1 cellular context compared by ENCODE assay signal in the genomic region with DNA sequence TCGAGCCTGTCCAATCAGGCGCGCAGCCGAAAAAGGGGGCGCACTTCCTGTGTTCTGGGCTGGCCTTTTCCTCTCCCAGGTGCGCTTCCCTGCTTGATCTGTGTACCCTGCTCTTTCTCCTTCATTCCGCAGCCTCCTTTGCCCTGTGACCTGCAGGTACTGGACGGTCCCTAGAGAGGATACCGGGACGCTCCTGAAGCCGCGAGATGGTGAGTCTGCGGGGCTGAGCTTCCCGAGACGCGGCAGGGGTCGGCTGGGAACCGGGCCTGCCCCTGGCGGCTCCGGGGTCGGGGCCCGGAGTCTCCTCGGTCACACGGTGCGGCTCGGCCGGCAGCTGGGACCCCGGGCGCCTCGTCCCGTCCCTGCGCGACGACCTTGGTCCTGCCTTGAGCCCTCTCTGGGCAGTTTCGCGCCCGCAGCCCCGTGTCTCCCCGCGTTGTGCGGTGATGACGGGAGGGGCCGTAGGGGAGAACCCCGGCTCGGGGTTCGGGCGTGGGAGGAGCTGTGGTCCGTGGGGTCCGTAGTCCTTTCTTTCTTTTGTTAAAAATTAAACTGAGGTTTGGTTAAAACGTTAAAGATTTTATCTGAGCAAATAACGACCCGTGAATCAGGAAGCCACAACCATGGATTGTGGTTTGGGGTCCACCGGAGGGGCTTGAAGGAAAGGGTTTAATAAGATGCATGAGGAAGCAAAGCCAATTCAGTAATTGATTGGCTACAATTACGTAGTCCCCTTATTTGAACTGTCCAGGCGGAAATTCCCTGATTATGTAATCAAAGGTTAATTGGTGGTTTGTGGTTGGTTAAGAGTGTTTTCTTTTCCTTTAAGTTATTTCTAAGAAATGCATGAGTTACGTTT.
A peak's percentile ranks its signal among the peaks of the same experiment; 100 is the strongest.
TF ChIP-seq lines count a peak whose summit lies in the region.

No MANE protein-coding gene starts in this region.

TF ChIP-seq in HepG2, 621 proteins besides CTCF, POLR2A, EP300 and RAD21 (continued from another document and continues in another):
- TF ChIP-seq, protein P1, sequence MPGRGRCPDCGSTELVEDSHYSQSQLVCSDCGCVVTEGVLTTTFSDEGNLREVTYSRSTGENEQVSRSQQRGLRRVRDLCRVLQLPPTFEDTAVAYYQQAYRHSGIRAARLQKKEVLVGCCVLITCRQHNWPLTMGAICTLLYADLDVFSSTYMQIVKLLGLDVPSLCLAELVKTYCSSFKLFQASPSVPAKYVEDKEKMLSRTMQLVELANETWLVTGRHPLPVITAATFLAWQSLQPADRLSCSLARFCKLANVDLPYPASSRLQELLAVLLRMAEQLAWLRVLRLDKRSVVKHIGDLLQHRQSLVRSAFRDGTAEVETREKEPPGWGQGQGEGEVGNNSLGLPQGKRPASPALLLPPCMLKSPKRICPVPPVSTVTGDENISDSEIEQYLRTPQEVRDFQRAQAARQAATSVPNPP (CRISPR knock-in tag; IDR thresholded peaks at IDR 0.05): 0 out of 2 replicates have a peak, but pooled peaks have one; percentile 34
- TF ChIP-seq SOX6 (IDR thresholded peaks at IDR 0.05): no peak
- peak; percentile 87 for TF ChIP-seq SOX6 (CRISPR knock-in tag; IDR thresholded peaks at IDR 0.05)
- TF ChIP-seq ZNF343 (CRISPR knock-in tag; IDR thresholded peaks at IDR 0.05): peak; percentile 84; the same call in 1 of the 2 replicates
- TF ChIP-seq, protein P2, sequence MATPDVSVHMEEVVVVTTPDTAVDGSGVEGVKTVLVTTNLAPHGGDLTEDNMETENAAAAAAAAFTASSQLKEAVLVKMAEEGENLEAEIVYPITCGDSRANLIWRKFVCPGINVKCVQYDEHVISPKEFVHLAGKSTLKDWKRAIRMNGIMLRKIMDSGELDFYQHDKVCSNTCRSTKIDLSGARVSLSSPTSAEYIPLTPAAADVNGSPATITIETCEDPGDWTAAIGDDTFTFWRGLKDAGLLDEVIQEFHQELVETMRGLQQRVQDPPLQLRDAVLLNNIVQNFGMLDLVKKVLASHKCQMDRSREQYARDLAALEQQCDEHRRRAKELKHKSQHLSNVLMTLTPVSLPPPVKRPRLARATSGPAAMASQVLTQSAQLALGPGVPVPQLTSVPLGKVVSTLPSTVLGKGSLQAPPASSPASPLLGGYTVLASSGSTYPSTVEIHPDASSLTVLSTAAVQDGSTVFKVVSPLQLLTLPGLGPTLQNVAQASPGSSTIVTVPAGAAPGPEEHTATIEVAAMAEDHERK (CRISPR knock-in tag; IDR thresholded peaks at IDR 0.05; ENCODE audit: low read depth): no peak; the same call in 1 of the 2 replicates
- TF ChIP-seq, protein P3, sequence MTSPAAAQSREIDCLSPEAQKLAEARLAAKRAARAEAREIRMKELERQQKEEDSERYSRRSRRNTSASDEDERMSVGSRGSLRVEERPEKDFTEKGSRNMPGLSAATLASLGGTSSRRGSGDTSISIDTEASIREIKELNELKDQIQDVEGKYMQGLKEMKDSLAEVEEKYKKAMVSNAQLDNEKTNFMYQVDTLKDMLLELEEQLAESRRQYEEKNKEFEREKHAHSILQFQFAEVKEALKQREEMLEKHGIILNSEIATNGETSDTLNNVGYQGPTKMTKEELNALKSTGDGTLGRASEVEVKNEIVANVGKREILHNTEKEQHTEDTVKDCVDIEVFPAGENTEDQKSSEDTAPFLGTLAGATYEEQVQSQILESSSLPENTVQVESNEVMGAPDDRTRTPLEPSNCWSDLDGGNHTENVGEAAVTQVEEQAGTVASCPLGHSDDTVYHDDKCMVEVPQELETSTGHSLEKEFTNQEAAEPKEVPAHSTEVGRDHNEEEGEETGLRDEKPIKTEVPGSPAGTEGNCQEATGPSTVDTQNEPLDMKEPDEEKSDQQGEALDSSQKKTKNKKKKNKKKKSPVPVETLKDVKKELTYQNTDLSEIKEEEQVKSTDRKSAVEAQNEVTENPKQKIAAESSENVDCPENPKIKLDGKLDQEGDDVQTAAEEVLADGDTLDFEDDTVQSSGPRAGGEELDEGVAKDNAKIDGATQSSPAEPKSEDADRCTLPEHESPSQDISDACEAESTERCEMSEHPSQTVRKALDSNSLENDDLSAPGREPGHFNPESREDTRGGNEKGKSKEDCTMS (CRISPR knock-in tag; conservative IDR thresholded peaks at IDR 0.05): 0 out of 2 replicates have a peak, but pooled peaks have one; percentile 39
- no peak; the same call in 1 of the 2 replicates for TF ChIP-seq ESRRA (CRISPR knock-in tag; IDR thresholded peaks at IDR 0.05; ENCODE audit: low read depth)
- peak; percentile 46; the same call in 1 of the 2 replicates for TF ChIP-seq ZNF12 (CRISPR knock-in tag; IDR thresholded peaks at IDR 0.05)
- 0 out of 2 replicates have a peak, but pooled peaks have one; percentile 22 for TF ChIP-seq HOXA5 (CRISPR knock-in tag; IDR thresholded peaks at IDR 0.05)
- peak; percentile 85; the same call in 1 of the 2 replicates for TF ChIP-seq MTA1 (CRISPR knock-in tag; IDR thresholded peaks at IDR 0.05; ENCODE audit: borderline replicate concordance)
- TF ChIP-seq ZBTB7B (CRISPR knock-in tag; IDR thresholded peaks at IDR 0.05): peak; percentile 88
- TF ChIP-seq, protein P4, sequence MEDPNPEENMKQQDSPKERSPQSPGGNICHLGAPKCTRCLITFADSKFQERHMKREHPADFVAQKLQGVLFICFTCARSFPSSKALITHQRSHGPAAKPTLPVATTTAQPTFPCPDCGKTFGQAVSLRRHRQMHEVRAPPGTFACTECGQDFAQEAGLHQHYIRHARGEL (CRISPR knock-in tag; IDR thresholded peaks at IDR 0.05): peak; percentile 65; the same call in 1 of the 2 replicates
- peak; percentile 91 for TF ChIP-seq TBX2 (CRISPR knock-in tag; IDR thresholded peaks at IDR 0.05; ENCODE audit: borderline replicate concordance)
- peak; percentile 72; the same call in 1 of the 2 replicates for TF ChIP-seq ZNF331 (CRISPR knock-in tag; IDR thresholded peaks at IDR 0.05)
- TF ChIP-seq ADNP (CRISPR knock-in tag; IDR thresholded peaks at IDR 0.05): no peak
- TF ChIP-seq YEATS2 (CRISPR knock-in tag; IDR thresholded peaks at IDR 0.05; ENCODE audit: borderline replicate concordance): peak; percentile 72; the same call in 1 of the 2 replicates
- 0 out of 2 replicates have a peak, but pooled peaks have one; percentile 60 for TF ChIP-seq CENPT (CRISPR knock-in tag; IDR thresholded peaks at IDR 0.05; ENCODE audit: low read depth)
- peak; percentile 57 for TF ChIP-seq NR2F6 (IDR thresholded peaks at IDR 0.05)
- TF ChIP-seq NR2F6 (CRISPR knock-in tag; IDR thresholded peaks at IDR 0.05): peak; percentile 61
- TF ChIP-seq ZMYM2 (CRISPR knock-in tag; IDR thresholded peaks at IDR 0.05): no peak
- TF ChIP-seq GATAD2A (CRISPR knock-in tag; IDR thresholded peaks at IDR 0.05): peak; percentile 59
- TF ChIP-seq ZNF724P (CRISPR knock-in tag; IDR thresholded peaks at IDR 0.05; ENCODE audit: borderline replicate concordance): peak; percentile 93
- no peak for TF ChIP-seq ZNF260 (CRISPR knock-in tag; IDR thresholded peaks at IDR 0.05; ENCODE audit: borderline replicate concordance, low read depth)
- TF ChIP-seq, protein P5, sequence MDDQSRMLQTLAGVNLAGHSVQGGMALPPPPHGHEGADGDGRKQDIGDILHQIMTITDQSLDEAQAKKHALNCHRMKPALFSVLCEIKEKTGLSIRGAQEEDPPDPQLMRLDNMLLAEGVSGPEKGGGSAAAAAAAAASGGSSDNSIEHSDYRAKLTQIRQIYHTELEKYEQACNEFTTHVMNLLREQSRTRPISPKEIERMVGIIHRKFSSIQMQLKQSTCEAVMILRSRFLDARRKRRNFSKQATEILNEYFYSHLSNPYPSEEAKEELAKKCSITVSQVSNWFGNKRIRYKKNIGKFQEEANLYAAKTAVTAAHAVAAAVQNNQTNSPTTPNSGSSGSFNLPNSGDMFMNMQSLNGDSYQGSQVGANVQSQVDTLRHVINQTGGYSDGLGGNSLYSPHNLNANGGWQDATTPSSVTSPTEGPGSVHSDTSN (CRISPR knock-in tag; IDR thresholded peaks at IDR 0.05; ENCODE audit: borderline replicate concordance): peak; percentile 40; the same call in 1 of the 2 replicates
- TF ChIP-seq ZNF367 (CRISPR knock-in tag; IDR thresholded peaks at IDR 0.05; ENCODE audit: borderline replicate concordance): no peak
- TF ChIP-seq ARNTL (CRISPR knock-in tag; IDR thresholded peaks at IDR 0.05): peak; percentile 55; the same call in 1 of the 2 replicates
- TF ChIP-seq, protein P6, sequence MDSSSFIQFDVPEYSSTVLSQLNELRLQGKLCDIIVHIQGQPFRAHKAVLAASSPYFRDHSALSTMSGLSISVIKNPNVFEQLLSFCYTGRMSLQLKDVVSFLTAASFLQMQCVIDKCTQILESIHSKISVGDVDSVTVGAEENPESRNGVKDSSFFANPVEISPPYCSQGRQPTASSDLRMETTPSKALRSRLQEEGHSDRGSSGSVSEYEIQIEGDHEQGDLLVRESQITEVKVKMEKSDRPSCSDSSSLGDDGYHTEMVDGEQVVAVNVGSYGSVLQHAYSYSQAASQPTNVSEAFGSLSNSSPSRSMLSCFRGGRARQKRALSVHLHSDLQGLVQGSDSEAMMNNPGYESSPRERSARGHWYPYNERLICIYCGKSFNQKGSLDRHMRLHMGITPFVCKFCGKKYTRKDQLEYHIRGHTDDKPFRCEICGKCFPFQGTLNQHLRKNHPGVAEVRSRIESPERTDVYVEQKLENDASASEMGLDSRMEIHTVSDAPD (CRISPR knock-in tag; IDR thresholded peaks at IDR 0.05): peak; percentile 78
- TF ChIP-seq, protein P7, sequence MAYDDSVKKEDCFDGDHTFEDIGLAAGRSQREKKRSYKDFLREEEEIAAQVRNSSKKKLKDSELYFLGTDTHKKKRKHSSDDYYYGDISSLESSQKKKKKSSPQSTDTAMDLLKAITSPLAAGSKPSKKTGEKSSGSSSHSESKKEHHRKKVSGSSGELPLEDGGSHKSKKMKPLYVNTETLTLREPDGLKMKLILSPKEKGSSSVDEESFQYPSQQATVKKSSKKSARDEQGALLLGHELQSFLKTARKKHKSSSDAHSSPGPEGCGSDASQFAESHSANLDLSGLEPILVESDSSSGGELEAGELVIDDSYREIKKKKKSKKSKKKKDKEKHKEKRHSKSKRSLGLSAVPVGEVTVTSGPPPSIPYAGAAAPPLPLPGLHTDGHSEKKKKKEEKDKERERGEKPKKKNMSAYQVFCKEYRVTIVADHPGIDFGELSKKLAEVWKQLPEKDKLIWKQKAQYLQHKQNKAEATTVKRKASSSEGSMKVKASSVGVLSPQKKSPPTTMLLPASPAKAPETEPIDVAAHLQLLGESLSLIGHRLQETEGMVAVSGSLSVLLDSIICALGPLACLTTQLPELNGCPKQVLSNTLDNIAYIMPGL (CRISPR knock-in tag; IDR thresholded peaks at IDR 0.05; ENCODE audit: borderline replicate concordance in 1 of 2, low read depth in 1 of 2): peak; percentile 66 to 94; a peak in 3 of 4 replicates
- TF ChIP-seq, protein P8, sequence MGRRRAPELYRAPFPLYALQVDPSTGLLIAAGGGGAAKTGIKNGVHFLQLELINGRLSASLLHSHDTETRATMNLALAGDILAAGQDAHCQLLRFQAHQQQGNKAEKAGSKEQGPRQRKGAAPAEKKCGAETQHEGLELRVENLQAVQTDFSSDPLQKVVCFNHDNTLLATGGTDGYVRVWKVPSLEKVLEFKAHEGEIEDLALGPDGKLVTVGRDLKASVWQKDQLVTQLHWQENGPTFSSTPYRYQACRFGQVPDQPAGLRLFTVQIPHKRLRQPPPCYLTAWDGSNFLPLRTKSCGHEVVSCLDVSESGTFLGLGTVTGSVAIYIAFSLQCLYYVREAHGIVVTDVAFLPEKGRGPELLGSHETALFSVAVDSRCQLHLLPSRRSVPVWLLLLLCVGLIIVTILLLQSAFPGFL (CRISPR knock-in tag; IDR thresholded peaks at IDR 0.05): no peak
- TF ChIP-seq, protein P9, sequence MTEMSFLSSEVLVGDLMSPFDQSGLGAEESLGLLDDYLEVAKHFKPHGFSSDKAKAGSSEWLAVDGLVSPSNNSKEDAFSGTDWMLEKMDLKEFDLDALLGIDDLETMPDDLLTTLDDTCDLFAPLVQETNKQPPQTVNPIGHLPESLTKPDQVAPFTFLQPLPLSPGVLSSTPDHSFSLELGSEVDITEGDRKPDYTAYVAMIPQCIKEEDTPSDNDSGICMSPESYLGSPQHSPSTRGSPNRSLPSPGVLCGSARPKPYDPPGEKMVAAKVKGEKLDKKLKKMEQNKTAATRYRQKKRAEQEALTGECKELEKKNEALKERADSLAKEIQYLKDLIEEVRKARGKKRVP (CRISPR knock-in tag; IDR thresholded peaks at IDR 0.05): peak in 1 of 2 experiments; percentile 31; a peak in 1 of 4 replicates
- peak; percentile 61; the same call in 1 of the 2 replicates for TF ChIP-seq NFE2L1 (CRISPR knock-in tag; IDR thresholded peaks at IDR 0.05; ENCODE audit: borderline replicate concordance)
- TF ChIP-seq HNRNPUL1 (IDR thresholded peaks at IDR 0.05; ENCODE audit: low read depth, low read length): no peak
- peak; percentile 36; the same call in 1 of the 2 replicates for TF ChIP-seq KLF9 (CRISPR knock-in tag; IDR thresholded peaks at IDR 0.05; ENCODE audit: low read depth)
- no peak for TF ChIP-seq THYN1 (CRISPR knock-in tag; IDR thresholded peaks at IDR 0.05; ENCODE audit: borderline replicate concordance, low read depth)
- TF ChIP-seq ZFX (CRISPR knock-in tag; IDR thresholded peaks at IDR 0.05; ENCODE audit: low read depth): peak; percentile 94
- TF ChIP-seq MTA3 (CRISPR knock-in tag; IDR thresholded peaks at IDR 0.05): no peak
- TF ChIP-seq, protein P10, sequence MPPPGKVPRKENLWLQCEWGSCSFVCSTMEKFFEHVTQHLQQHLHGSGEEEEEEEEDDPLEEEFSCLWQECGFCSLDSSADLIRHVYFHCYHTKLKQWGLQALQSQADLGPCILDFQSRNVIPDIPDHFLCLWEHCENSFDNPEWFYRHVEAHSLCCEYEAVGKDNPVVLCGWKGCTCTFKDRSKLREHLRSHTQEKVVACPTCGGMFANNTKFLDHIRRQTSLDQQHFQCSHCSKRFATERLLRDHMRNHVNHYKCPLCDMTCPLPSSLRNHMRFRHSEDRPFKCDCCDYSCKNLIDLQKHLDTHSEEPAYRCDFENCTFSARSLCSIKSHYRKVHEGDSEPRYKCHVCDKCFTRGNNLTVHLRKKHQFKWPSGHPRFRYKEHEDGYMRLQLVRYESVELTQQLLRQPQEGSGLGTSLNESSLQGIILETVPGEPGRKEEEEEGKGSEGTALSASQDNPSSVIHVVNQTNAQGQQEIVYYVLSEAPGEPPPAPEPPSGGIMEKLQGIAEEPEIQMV (CRISPR knock-in tag; IDR thresholded peaks at IDR 0.05; ENCODE audit: low read depth): peak; percentile 48; the same call in 1 of the 2 replicates
- TF ChIP-seq, protein P11, sequence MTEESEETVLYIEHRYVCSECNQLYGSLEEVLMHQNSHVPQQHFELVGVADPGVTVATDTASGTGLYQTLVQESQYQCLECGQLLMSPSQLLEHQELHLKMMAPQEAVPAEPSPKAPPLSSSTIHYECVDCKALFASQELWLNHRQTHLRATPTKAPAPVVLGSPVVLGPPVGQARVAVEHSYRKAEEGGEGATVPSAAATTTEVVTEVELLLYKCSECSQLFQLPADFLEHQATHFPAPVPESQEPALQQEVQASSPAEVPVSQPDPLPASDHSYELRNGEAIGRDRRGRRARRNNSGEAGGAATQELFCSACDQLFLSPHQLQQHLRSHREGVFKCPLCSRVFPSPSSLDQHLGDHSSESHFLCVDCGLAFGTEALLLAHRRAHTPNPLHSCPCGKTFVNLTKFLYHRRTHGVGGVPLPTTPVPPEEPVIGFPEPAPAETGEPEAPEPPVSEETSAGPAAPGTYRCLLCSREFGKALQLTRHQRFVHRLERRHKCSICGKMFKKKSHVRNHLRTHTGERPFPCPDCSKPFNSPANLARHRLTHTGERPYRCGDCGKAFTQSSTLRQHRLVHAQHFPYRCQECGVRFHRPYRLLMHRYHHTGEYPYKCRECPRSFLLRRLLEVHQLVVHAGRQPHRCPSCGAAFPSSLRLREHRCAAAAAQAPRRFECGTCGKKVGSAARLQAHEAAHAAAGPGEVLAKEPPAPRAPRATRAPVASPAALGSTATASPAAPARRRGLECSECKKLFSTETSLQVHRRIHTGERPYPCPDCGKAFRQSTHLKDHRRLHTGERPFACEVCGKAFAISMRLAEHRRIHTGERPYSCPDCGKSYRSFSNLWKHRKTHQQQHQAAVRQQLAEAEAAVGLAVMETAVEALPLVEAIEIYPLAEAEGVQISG (CRISPR knock-in tag; IDR thresholded peaks at IDR 0.05): peak; percentile 80; the same call in 1 of the 2 replicates
- TF ChIP-seq GLI4 (CRISPR knock-in tag; IDR thresholded peaks at IDR 0.05; ENCODE audit: borderline replicate concordance): no peak; the same call in 1 of the 2 replicates
- TF ChIP-seq ZSCAN22 (CRISPR knock-in tag; IDR thresholded peaks at IDR 0.05): no peak
- TF ChIP-seq ZFY (CRISPR knock-in tag; IDR thresholded peaks at IDR 0.05): peak; percentile 92
